Comparison of ENCODE assay signal across 1 cellular context in the genomic region with DNA sequence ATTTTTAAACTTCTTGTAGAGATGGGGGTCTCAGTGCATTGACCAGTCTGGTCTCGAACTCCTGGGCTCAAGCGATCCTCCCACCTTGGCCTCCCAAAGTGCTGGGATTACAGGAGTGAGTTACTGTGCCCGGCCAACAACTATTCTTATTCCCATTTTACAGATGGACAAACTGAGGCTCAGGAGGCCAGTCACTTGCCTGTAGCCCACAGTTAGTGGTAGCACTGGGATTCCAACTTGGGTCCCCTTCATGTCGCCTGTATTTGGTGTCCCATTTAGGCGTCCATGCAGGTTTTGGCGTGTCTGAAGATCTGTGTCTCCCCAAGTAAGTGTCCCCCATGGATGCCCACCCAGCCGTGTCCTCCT.
TF ChIP-seq lines count a peak whose summit lies in the region.

No MANE protein-coding gene starts in this region.

TF ChIP-seq in endothelial cell of umbilical vein, 7 proteins besides CTCF, POLR2A, EP300 and RAD21 (continued from another document):
- TF ChIP-seq POLR2AphosphoS5 (IDR thresholded peaks at IDR 0.05; ENCODE audit: insufficient read depth, low read depth, low read length) (no peak), FOS (IDR thresholded peaks at IDR 0.05; ENCODE audit: borderline replicate concordance, insufficient read depth, low read length) (no peak), GATA2 (IDR thresholded peaks at IDR 0.05; ENCODE audit: insufficient read depth, insufficient read length, low read depth, low read length) (no peak)
